Comparison of ENCODE assay signal across 13 cellular contexts in the genomic region with DNA sequence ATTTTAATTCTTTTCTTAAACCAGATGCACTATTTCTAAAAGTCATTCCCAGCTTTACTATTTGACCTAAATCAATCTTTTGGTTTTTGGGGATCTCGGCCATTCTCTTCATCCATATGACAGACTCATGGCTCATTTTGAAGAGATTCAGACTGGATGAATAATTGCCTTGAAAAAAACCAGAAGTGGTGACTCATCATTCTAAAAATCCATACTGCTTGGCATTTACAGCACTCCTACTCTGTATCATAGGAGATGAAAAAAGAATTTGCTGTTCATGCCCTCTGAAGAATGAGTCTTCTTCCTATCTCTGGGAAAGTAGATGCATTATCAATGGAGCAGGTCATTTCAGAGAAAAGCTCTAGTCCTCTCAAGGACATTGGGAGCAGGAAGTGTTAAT.
A peak's percentile ranks its signal among the peaks of the same experiment; 100 is the strongest.
DNase-seq lines count a peak whose midpoint lies in the region; ATAC-seq, FAIRE-seq and TF ChIP-seq lines count a peak whose summit lies in the region.
"Had no signal": no experiment of that assay in that cellular context is flagged by ENCODE, and none has a peak within 500 bp of the region (broad histone marks: within the 10 kb centered on the region; RNA-seq: fewer than 3 reads in every experiment).

No MANE protein-coding gene starts in this region.

- POLR2A ChIA-PET in MCF 10A (lab: Yijun Ruan, JAX), result no interaction called here

- H3K9me3 Mint-ChIP-seq in MCF 10A (ENCODE audit: unreplicated experiment), result no peaks in the 10 kb centered on the region
- H3K9me3 Mint-ChIP-seq: WTC11 had no signal

- TF ChIP-seq CTCF in MCF 10A (IDR thresholded peaks at IDR 0.05; ENCODE audit: unreplicated experiment) (no peak), breast epithelium (IDR thresholded peaks at IDR 0.05) (no peak)

- peaks cover 0 to 18% of the 10 kb centered on the region in 2 donors for H3K27me3 ChIP-seq in breast epithelium

- CTCF ChIA-PET in MCF 10A (lab: Yijun Ruan, JAX), result no interaction called here

- no peaks in the 10 kb centered on the region for H3K4me1 ChIP-seq in breast epithelium

- H3K4me3 ChIP-seq in breast epithelium, result no peak overlapping the region

- H3K27me3 Mint-ChIP-seq in MCF 10A (ENCODE audit: insufficient read depth, unreplicated experiment), result peaks cover 29% of the 10 kb centered on the region

- no peak overlapping the region for H3K27ac Mint-ChIP-seq in MCF 10A (ENCODE audit: low read depth, unreplicated experiment)
- H3K27ac Mint-ChIP-seq: WTC11 had no signal

- in situ Hi-C loops in SK-MEL-5 (cut with HindIII; ENCODE audit: low pct_unique_long_range_greater_than_20kb, low sequenced_read_pairs), result no loop called here

- H3K9me3 ChIP-seq in breast epithelium, result no peaks in the 10 kb centered on the region

- no peaks in the 10 kb centered on the region for H3K4me1 Mint-ChIP-seq in MCF 10A (ENCODE audit: insufficient read depth, unreplicated experiment)
- H3K4me1 Mint-ChIP-seq: WTC11 had no signal

- peak; percentile 27 for DNase-seq in MCF 10A (ENCODE audit: unreplicated experiment)
- no peak for DNase-seq in breast epithelium (ENCODE audit: low spot score in 2 of 2)
- peak; percentile 29 for DNase-seq in SK-MEL-5 (ENCODE audit: low read depth, low spot score)
- peak; percentile 3 for DNase-seq in epithelial cell of prostate (ENCODE audit: low read depth, low spot score)
- DNase-seq in AG08396 (ENCODE audit: low spot score), result no peak
- no peak for DNase-seq in GM12892 (ENCODE audit: insufficient read length)
- DNase-seq: activated naive CD4-positive, alpha-beta T cell treated with Interleukin-2 at 50 U/mL for 16 hours; COR-L47 had no signal

- intact Hi-C loops in MCF 10A (cut with micrococcal nuclease), result no loop called here
- intact Hi-C loops in breast epithelium (cut with DNase I; ENCODE audit: low total_unique reads), result no loop called here

- no peaks in the 10 kb centered on the region for H3K36me3 Mint-ChIP-seq in MCF 10A (ENCODE audit: insufficient read depth, unreplicated experiment)
- H3K36me3 Mint-ChIP-seq: WTC11 had no signal

- FAIRE-seq in GM12892 (lab: Jason Lieb, UNC), result no peak
- FAIRE-seq: H1 had no signal

- H3K27ac ChIP-seq in breast epithelium (no peak overlapping the region), epithelial cell of prostate (no peak overlapping the region), temporal lobe (ENCODE audit: low read depth, low read length) (peak overlapping the region; percentile 17)

- no TSS peak for BruUV-seq in MCF 10A (replicated peaks; lab: Mats Ljungman, UMichigan)

- no peak overlapping the region for H3K4me3 Mint-ChIP-seq in MCF 10A (ENCODE audit: unreplicated experiment)
- H3K4me3 Mint-ChIP-seq: WTC11 had no signal

- no peak for ATAC-seq in HG02870 (IDR thresholded peaks at IDR 0.05; ENCODE audit: unreplicated experiment)
- ATAC-seq: esophagus mucosa, WTC11 had no signal

- no peak for TF ChIP-seq POLR2A in breast epithelium (IDR thresholded peaks at IDR 0.05)
- no peak for TF ChIP-seq POLR2A in GM12892 (IDR thresholded peaks at IDR 0.05; ENCODE audit: low read depth, low read length)

- H3K36me3 ChIP-seq in breast epithelium, result no peaks in the 10 kb centered on the region

Comparison
In these comparisons a context has a peak if more than half of its experiments do, and no peak if none do; other contexts are left out.
1. DNase-seq: peak in MCF 10A (single experiment), SK-MEL-5 (single experiment) and epithelial cell of prostate (single experiment); none in breast epithelium (0 of 2), AG08396 (single experiment) and GM12892 (single experiment).